ENCODE assay signal across 8 cellular contexts in genomic region chr5:173016621-173017046, GRCh38. TPM values are rescaled to one million over a fixed set of nuclear protein-coding genes. Genes with fewer than 3 reads are reported as not detected.
DNase-seq lines count a peak whose midpoint lies in the region; ATAC-seq and TF ChIP-seq lines count a peak whose summit lies in the region.

No MANE protein-coding gene starts in this region.

- DNase-seq in CD4-positive, alpha-beta memory T cell, result no peak
- DNase-seq in PC-3, result peak; percentile 77
- DNase-seq in epithelial cell of proximal tubule (ENCODE audit: low read depth), result peak; percentile 61
- peak; percentile 72 for DNase-seq in myocyte (ENCODE audit: low read depth)
- no peak for DNase-seq in UCSD-AML1 (lab: John Stamatoyannopoulos, UW; ENCODE audit: unreplicated experiment)
- DNase-seq in activated CD4-positive, alpha-beta T cell treated with anti-CD3 and anti-CD28 coated beads for 4 hours, result no peak
- DNase-seq in stimulated activated CD4-positive, alpha-beta T cell treated with anti-CD3 and anti-CD28 coated beads, Interleukin-4, amount 100 ng/mL, for 1 hour, result no peak

- no peaks in the 10 kb centered on the region for H3K9me2 ChIP-seq in PC-3 (replicated peaks; ENCODE audit: low read length)

- peaks cover 28 to 33% of the 10 kb centered on the region in 2 donors for H3K36me3 Mint-ChIP-seq in CD4-positive, alpha-beta memory T cell

- no peak overlapping the region for H3K27ac ChIP-seq in CD4-positive, alpha-beta memory T cell (ENCODE audit: low read depth, low read length)
- H3K27ac ChIP-seq in PC-3 (ENCODE audit: low read length), result peak overlapping the region; percentile 58

- H3K27me3 Mint-ChIP-seq in CD4-positive, alpha-beta memory T cell, result no peaks in the 10 kb centered on the region

- CTCF ChIA-PET in CD4-positive, alpha-beta memory T cell (lab: Charles Lee; ENCODE audit: partially characterized antibody), result no interaction called here
- CTCF ChIA-PET in PC-3 (lab: Charles Lee), result no interaction called here

- peak overlapping the region; percentile 31 for H3K4me2 ChIP-seq in PC-3 (ENCODE audit: low read length)

- H3K9me3 ChIP-seq in CD4-positive, alpha-beta memory T cell (ENCODE audit: control insufficient read depth in 1 of 2, low read length in 2 of 2), result no peaks in the 10 kb centered on the region
- H3K9me3 ChIP-seq in PC-3 (ENCODE audit: low read length), result no peaks in the 10 kb centered on the region

- no peak overlapping the region for H3K4me3 Mint-ChIP-seq in CD4-positive, alpha-beta memory T cell

- intact Hi-C loops in CD4-positive, alpha-beta memory T cell (cut with micrococcal nuclease), result no loop called here
- intact Hi-C loops in PC-3 (cut with micrococcal nuclease), result loop anchor here (2.0 to 5.0 kb wide), 2 partner anchors 32 to 41 kb away; partner anchors contain the start of gene CREBRF

- no peak overlapping the region for H3K4me3 ChIP-seq in CD4-positive, alpha-beta memory T cell (ENCODE audit: low read length in 2 of 2)
- no peak overlapping the region for H3K4me3 ChIP-seq in PC-3 (ENCODE audit: low read length)
- H3K4me3 ChIP-seq in epithelial cell of proximal tubule (ENCODE audit: low read depth, low read length), result no peak overlapping the region

- no peaks in the 10 kb centered on the region for H3K9me3 Mint-ChIP-seq in CD4-positive, alpha-beta memory T cell

- TF ChIP-seq CTCF in PC-3 (conservative IDR thresholded peaks at IDR 0.05; ENCODE audit: low read depth, low read length) (no peak), epithelial cell of proximal tubule (conservative IDR thresholded peaks at IDR 0.05; ENCODE audit: low read depth, low read length) (no peak)

- H2AFZ ChIP-seq in PC-3 (ENCODE audit: low read length), result no peak overlapping the region

- POLR2A ChIA-PET in CD4-positive, alpha-beta memory T cell (lab: Charles Lee; ENCODE audit: partially characterized antibody), result interaction anchor here (1.6 kb wide), 1 partner anchor 19 kb away, joined by 6 read pairs; no protein-coding TSS in a partner anchor
- POLR2A ChIA-PET in PC-3 (lab: Charles Lee; ENCODE audit: unreplicated experiment), result interaction anchor here (0.6 kb wide), 1 partner anchor 21 kb away, joined by 3 read pairs; no protein-coding TSS in a partner anchor

- H3K36me3 ChIP-seq in CD4-positive, alpha-beta memory T cell (ENCODE audit: insufficient read depth, low read length), result peaks cover 12% of the 10 kb centered on the region
- peaks cover 11% of the 10 kb centered on the region; the same call in 1 of the 2 replicates for H3K36me3 ChIP-seq in PC-3 (ENCODE audit: low read depth, low read length)

- H3K9ac ChIP-seq in PC-3 (ENCODE audit: low read length), result no peak overlapping the region

- no peaks in the 10 kb centered on the region for H3F3A ChIP-seq in PC-3 (ENCODE audit: low read length, unreplicated experiment)

- BruUV-seq in PC-3 (replicated peaks; lab: Mats Ljungman, UMichigan), result no TSS peak

- H3K27ac Mint-ChIP-seq in CD4-positive, alpha-beta memory T cell, result peak overlapping the region; percentile 70 to 89 (median 76)

- H3K4me1 ChIP-seq in CD4-positive, alpha-beta memory T cell (ENCODE audit: insufficient read depth, low read length), result peaks cover 36% of the 10 kb centered on the region
- H3K4me1 ChIP-seq in PC-3 (ENCODE audit: insufficient read depth, low read length), result peaks cover 22% of the 10 kb centered on the region

- H4K20me1 ChIP-seq in PC-3 (ENCODE audit: low read length), result peaks cover 17% of the 10 kb centered on the region

- no peaks in the 10 kb centered on the region for H3K27me3 ChIP-seq in CD4-positive, alpha-beta memory T cell (ENCODE audit: insufficient read depth, low read length)
- H3K27me3 ChIP-seq in PC-3 (ENCODE audit: low read length), result no peaks in the 10 kb centered on the region

- peaks cover 32 to 54% (median 45%) of the 10 kb centered on the region in 4 donors for H3K4me1 Mint-ChIP-seq in CD4-positive, alpha-beta memory T cell

- ATAC-seq in PC-3, result peak; percentile 94
- ATAC-seq in HG03342 (IDR thresholded peaks at IDR 0.05; ENCODE audit: unreplicated experiment), result no peak

- H3K79me2 ChIP-seq in PC-3 (ENCODE audit: low read length), result peaks cover 77% of the 10 kb centered on the region

RNA-seq across cellular contexts. Expression of gene ATP6V0E1, which starts 33.1 kb away (rescaled TPM):
- 100 to 1,000 TPM; 158 TPM for total RNA-seq in CD4-positive, alpha-beta memory T cell
- polyA plus RNA-seq in CD4-positive, alpha-beta memory T cell, result 100 to 1,000 TPM; 450 to 559 TPM
- 154 and 162 TPM in 2 replicates for total RNA-seq in PC-3 (2014; rRNA removed)
- total RNA-seq in epithelial cell of proximal tubule, result 96.1 and 100 TPM in 2 replicates
- total RNA-seq in myocyte, result 143 and 157 TPM in 2 replicates
- polyA plus RNA-seq in myocyte (2012), result 583 TPM

RNA-seq across cellular contexts. Expression of gene CREBRF, which starts 39.5 kb away (rescaled TPM):
- 100 to 1,000 TPM; 102 TPM for total RNA-seq in CD4-positive, alpha-beta memory T cell
- 10 to 100 TPM; 54.8 to 93.1 TPM for polyA plus RNA-seq in CD4-positive, alpha-beta memory T cell
- total RNA-seq in PC-3 (2014; rRNA removed), result 2.0 and 4.9 TPM in 2 replicates
- total RNA-seq in epithelial cell of proximal tubule, result 1.8 and 2.8 TPM in 2 replicates
- 12.1 and 18.9 TPM in 2 replicates for total RNA-seq in myocyte
- 5.9 TPM for polyA plus RNA-seq in myocyte (2012)

RNA-seq across cellular contexts. Expression of gene RPL26L1, which starts 57.4 kb away (rescaled TPM):
- 10 to 100 TPM in 1 of 2 experiments, 1 to 10 TPM in 1; 9.6 to 13.3 TPM for total RNA-seq in CD4-positive, alpha-beta memory T cell
- 10 to 100 TPM; 37.8 TPM for polyA plus RNA-seq in CD4-positive, alpha-beta memory T cell
- total RNA-seq in PC-3 (2014; rRNA removed), result 73.9 and 93.1 TPM in 2 replicates
- total RNA-seq in epithelial cell of proximal tubule, result 73.1 and 86.5 TPM in 2 replicates
- total RNA-seq in myocyte, result 47.1 and 53.4 TPM in 2 replicates
- polyA plus RNA-seq in myocyte (2012), result 107 TPM

Comparison
In these comparisons a context has a peak if more than half of its experiments do, and no peak if none do; other contexts are left out.
1. DNase-seq: peak in PC-3 (single experiment), epithelial cell of proximal tubule (single experiment) and myocyte (single experiment); none in CD4-positive, alpha-beta memory T cell (0 of 5), UCSD-AML1 (single experiment), activated CD4-positive, alpha-beta T cell treated with anti-CD3 and anti-CD28 coated beads for 4 hours (0 of 2) and stimulated activated CD4-positive, alpha-beta T cell treated with anti-CD3 and anti-CD28 coated beads, Interleukin-4, amount 100 ng/mL, for 1 hour (single experiment).